ENCODE assay signal across 1 cellular context in genomic region chr7:30475580-30475979, GRCh38.
TF ChIP-seq lines count a peak whose summit lies in the region.

No MANE protein-coding gene starts in this region.

TF ChIP-seq in HepG2, 621 proteins besides CTCF, POLR2A, EP300 and RAD21:
- TF ChIP-seq MATR3 (CRISPR knock-in tag; IDR thresholded peaks at IDR 0.05): no peak
- TF ChIP-seq TBX2 (CRISPR knock-in tag; IDR thresholded peaks at IDR 0.05; ENCODE audit: borderline replicate concordance): no peak
- TF ChIP-seq ZBTB43 (CRISPR knock-in tag; conservative IDR thresholded peaks at IDR 0.05): no peak
- TF ChIP-seq SNRNP70 (IDR thresholded peaks at IDR 0.05; ENCODE audit: low read depth, low read length): no peak
- no peak for TF ChIP-seq ZKSCAN8 (CRISPR knock-in tag; IDR thresholded peaks at IDR 0.05; ENCODE audit: borderline replicate concordance)
- TF ChIP-seq ZSCAN25 (CRISPR knock-in tag; IDR thresholded peaks at IDR 0.05): no peak
- TF ChIP-seq RFXANK (CRISPR knock-in tag; IDR thresholded peaks at IDR 0.05): no peak
- no peak for TF ChIP-seq ZNF772 (CRISPR knock-in tag; IDR thresholded peaks at IDR 0.05)
- TF ChIP-seq ZNF275 (CRISPR knock-in tag; IDR thresholded peaks at IDR 0.05; ENCODE audit: borderline replicate concordance): no peak
- TF ChIP-seq PAF1 (CRISPR knock-in tag; IDR thresholded peaks at IDR 0.05): no peak
- TF ChIP-seq ZNF564 (CRISPR knock-in tag; IDR thresholded peaks at IDR 0.05): no peak
- no peak for TF ChIP-seq LCORL (IDR thresholded peaks at IDR 0.05)
- TF ChIP-seq LCORL (CRISPR knock-in tag; IDR thresholded peaks at IDR 0.05): no peak
- no peak for TF ChIP-seq RORA (CRISPR knock-in tag; IDR thresholded peaks at IDR 0.05)
- TF ChIP-seq FOSL2 (CRISPR knock-in tag; IDR thresholded peaks at IDR 0.05): no peak
